Comparison of ENCODE assay signal across 9 cellular contexts in the genomic region with DNA sequence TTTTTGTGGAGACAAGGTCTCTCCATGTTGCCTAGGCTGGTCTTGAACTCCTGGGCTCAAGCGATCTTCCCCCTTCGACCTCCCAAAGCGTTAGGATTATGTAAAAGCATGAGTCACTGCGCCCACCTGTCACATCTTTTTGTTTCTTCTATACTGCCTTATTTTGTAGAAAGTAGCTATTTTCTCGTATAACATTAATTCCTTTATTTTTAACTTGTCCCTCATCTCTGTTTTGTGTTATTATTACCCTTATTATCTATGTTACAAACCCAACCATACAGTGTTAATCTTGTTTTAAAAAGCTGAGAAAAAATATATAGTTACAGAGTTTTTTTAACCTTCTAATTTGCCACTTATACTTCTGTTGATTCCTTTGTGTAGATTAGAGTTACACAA. TPM values are rescaled to one million over a fixed set of nuclear protein-coding genes. Genes with fewer than 3 reads are reported as not detected.
DNase-seq lines count a peak whose midpoint lies in the region; ATAC-seq, FAIRE-seq and TF ChIP-seq lines count a peak whose summit lies in the region.
"Had no signal": no experiment of that assay in that cellular context is flagged by ENCODE, and none has a peak within 500 bp of the region (broad histone marks: within the 10 kb centered on the region; RNA-seq: fewer than 3 reads in every experiment).

No MANE protein-coding gene starts in this region.

- H3K27ac Mint-ChIP-seq in nephron, result peak overlapping the region; percentile 86 to 97 (median 91)

- TF ChIP-seq CTCF in K562 (IDR thresholded peaks at IDR 0.05 in 2 of 3, conservative IDR thresholded peaks at IDR 0.05 in 1 of 3; ENCODE audit: insufficient read depth in 2 of 3, low read depth in 1 of 3, low read length in 3 of 3), result no peak
- no peak for TF ChIP-seq CTCF in nephron (IDR thresholded peaks at IDR 0.05; ENCODE audit: unreplicated experiment in 3 of 3)

- TF ChIP-seq RAD21 in K562 (CRISPR knock-in tag; conservative IDR thresholded peaks at IDR 0.05 in 1 of 2, IDR thresholded peaks at IDR 0.05 in 1 of 2), result no peak

- FAIRE-seq in K562 (lab: Jason Lieb, UNC), result no peak

- peak overlapping the region in 10 of 11 experiments; percentile 85 to 97 (median 93); a peak in 19 of 22 replicates for H3K27ac ChIP-seq in BLaER1 treated with 17β-estradiol and CSF1 and Interleukin-3, amounts not matched to agents 10 nM and 100 nM
- H3K27ac ChIP-seq in HUES48 (ENCODE audit: low read depth, low read length) (peak overlapping the region; percentile 10), K562 (ENCODE audit: extremely low read depth, low read depth, low read length) (peak overlapping the region; percentile 95)

- POLR2A ChIA-PET in K562 (lab: Yijun Ruan, JAX), result interaction anchor here (1.7 to 2.7 kb wide), 3 partner anchors 12 to 53 kb away, joined by 4 to 32 read pairs (median 16); a partner anchor contains a TSS

- no peak for TF ChIP-seq EP300 in K562 (IDR thresholded peaks at IDR 0.05; ENCODE audit: low read length)

- CTCF ChIA-PET in K562 (lab: Yijun Ruan, JAX; ENCODE audit: low intra/inter-chr PET ratio), result no interaction called here

- peaks cover 44% of the 10 kb centered on the region for H3K79me2 ChIP-seq in K562 (ENCODE audit: control insufficient read depth, insufficient read depth, low read length)

- no TSS peak for BruUV-seq in K562 (replicated peaks; lab: Mats Ljungman, UMichigan)

- H2AFZ ChIP-seq in K562 (ENCODE audit: low read depth, low read length), result peak overlapping the region; percentile 96

- H3K4me1 ChIP-seq in BLaER1 treated with 17β-estradiol and CSF1 and Interleukin-3, amounts not matched to agents 10 nM and 100 nM, result peaks cover 35 to 52% (median 39%) of the 10 kb centered on the region in 10 experiments
- H3K4me1 ChIP-seq in HUES48 (ENCODE audit: control insufficient read depth, insufficient read depth, low read length), result peaks cover 9% of the 10 kb centered on the region
- peaks cover 18 to 20% of the 10 kb centered on the region in 2 experiments; a peak in 4 of 5 replicates for H3K4me1 ChIP-seq in K562 (replicated peaks in 1 of 2; ENCODE audit: control insufficient read depth in 2 of 2, insufficient read depth in 2 of 2, low read length in 2 of 2)

- no peaks in the 10 kb centered on the region for H3K9me1 ChIP-seq in K562 (ENCODE audit: control insufficient read depth, insufficient read depth, low read length)

- in situ Hi-C loops in K562 (cut with MboI), result no loop called here

- no peak for ATAC-seq in K562
- ATAC-seq in HG03378 (IDR thresholded peaks at IDR 0.05; ENCODE audit: unreplicated experiment), result no peak
- no peak for ATAC-seq in GM18868 (IDR thresholded peaks at IDR 0.05; ENCODE audit: unreplicated experiment)
- ATAC-seq in GM21619 (IDR thresholded peaks at IDR 0.05; ENCODE audit: unreplicated experiment), result no peak

- peak overlapping the region in 2 of 11 experiments; percentile 48 to 96; a peak in 5 of 22 replicates for H3K9ac ChIP-seq in BLaER1 treated with 17β-estradiol and CSF1 and Interleukin-3, amounts not matched to agents 10 nM and 100 nM
- H3K9ac ChIP-seq in HUES48 (ENCODE audit: low read depth, low read length), result no peak overlapping the region
- H3K9ac ChIP-seq in K562 (ENCODE audit: insufficient read depth in 1 of 2, low read depth in 2 of 2, low read length in 2 of 2), result no peak overlapping the region; a peak in 2 of 4 replicates

- DNase-seq in K562 (ENCODE audit: extremely low read depth in 1 of 4, low spot score in 3 of 4), result no peak
- no peak for DNase-seq in NCI-H2107 treated with DMSO at 0.1 percent for 48 hours (lab: John Stamatoyannopoulos, UW; ENCODE audit: unreplicated experiment)
- DNase-seq: NCI-H2227 treated with DMSO at 0.1 percent for 48 hours had no signal

- H3K36me3 Mint-ChIP-seq in nephron (ENCODE audit: low read depth), result peaks cover 12% of the 10 kb centered on the region

- no peaks in the 10 kb centered on the region for H3K27me3 Mint-ChIP-seq in nephron (ENCODE audit: low read depth)

- peaks cover 39% of the 10 kb centered on the region for H3K4me1 Mint-ChIP-seq in nephron

- intact Hi-C loops in K562 (cut with micrococcal nuclease), result no loop called here

- H4K20me1 ChIP-seq in BLaER1 treated with 17β-estradiol and CSF1 and Interleukin-3, amounts not matched to agents 10 nM and 100 nM, result peaks cover 18 to 37% (median 27%) of the 10 kb centered on the region in 11 experiments; a peak in 21 of 22 replicates
- H4K20me1 ChIP-seq in K562 (replicated peaks; ENCODE audit: control insufficient read depth, insufficient read depth, low read length), result peaks cover 12% of the 10 kb centered on the region

- no peak overlapping the region for H3K4me3 ChIP-seq in BLaER1 treated with 17β-estradiol and CSF1 and Interleukin-3, amounts not matched to agents 10 nM and 100 nM
- H3K4me3 ChIP-seq in HUES48 (ENCODE audit: low read depth, low read length), result no peak overlapping the region
- H3K4me3 ChIP-seq in K562, result no peak overlapping the region

- H3K4me3 Mint-ChIP-seq in nephron, result peak overlapping the region; percentile 83 to 86 (median 84)

- H3K9me3 Mint-ChIP-seq in nephron, result no peaks in the 10 kb centered on the region

- TF ChIP-seq POLR2A in K562 (conservative IDR thresholded peaks at IDR 0.05), result no peak

- peak overlapping the region; percentile 76 to 95 (median 86) for H3K4me2 ChIP-seq in BLaER1 treated with 17β-estradiol and CSF1 and Interleukin-3, amounts not matched to agents 10 nM and 100 nM
- peak overlapping the region; percentile 88 for H3K4me2 ChIP-seq in K562 (ENCODE audit: insufficient read depth, low read length)

- 52% methylated on average over 5 of the region's 5 CpGs for WGBS in K562 (ENCODE audit: insufficient coverage, low coverage, missing lambda C conversion rate)

- H3K9me3 ChIP-seq in BLaER1 treated with 17β-estradiol and CSF1 and Interleukin-3, amounts not matched to agents 10 nM and 100 nM (replicated peaks in 1 of 11), result no peaks in the 10 kb centered on the region
- H3K9me3 ChIP-seq in HUES48 (ENCODE audit: control insufficient read depth, insufficient read depth, low read length) (no peaks in the 10 kb centered on the region), K562 (replicated peaks; ENCODE audit: control insufficient read depth, insufficient read depth, low read depth, low read length) (no peaks in the 10 kb centered on the region)

- H3K36me3 ChIP-seq in BLaER1 treated with 17β-estradiol and CSF1 and Interleukin-3, amounts not matched to agents 10 nM and 100 nM, result peaks cover 3 to 20% (median 13%) of the 10 kb centered on the region in 11 experiments
- H3K36me3 ChIP-seq in HUES48 (ENCODE audit: control insufficient read depth, insufficient read depth, low read length) (no peaks in the 10 kb centered on the region), K562 (ENCODE audit: control insufficient read depth, insufficient read depth, low read length) (peaks cover 15% of the 10 kb centered on the region; the same call in 2 of the 3 replicates)

- no peaks in the 10 kb centered on the region for H3K27me3 ChIP-seq in BLaER1 treated with 17β-estradiol and CSF1 and Interleukin-3, amounts not matched to agents 10 nM and 100 nM
- no peaks in the 10 kb centered on the region for H3K27me3 ChIP-seq in HUES48 (ENCODE audit: control insufficient read depth, insufficient read depth, low read length)
- no peaks in the 10 kb centered on the region for H3K27me3 ChIP-seq in K562 (ENCODE audit: control insufficient read depth in 2 of 2, insufficient read depth in 2 of 2, low read length in 2 of 2)

TF ChIP-seq in K562, 482 proteins besides CTCF, POLR2A, EP300 and RAD21 (continues in another document):
- TF ChIP-seq CREM (IDR thresholded peaks at IDR 0.05; ENCODE audit: low read depth), result no peak
- TF ChIP-seq JUND (IDR thresholded peaks at IDR 0.05; ENCODE audit: borderline replicate concordance, low read depth, low read length), result peak; percentile 29; the same call in 1 of the 2 replicates
- no peak for TF ChIP-seq JUND (tag; IDR thresholded peaks at IDR 0.05; ENCODE audit: borderline replicate concordance, low read depth, low read length)

RNA-seq across cellular contexts. Expression of a gene that starts 1.4 kb away (rescaled TPM):
- 65.0 and 78.1 TPM in 2 replicates for total RNA-seq in K562 (2011; cell fraction: chromatin; rRNA removed; ENCODE audit: low replicate concordance)
- 60.9 and 64.0 TPM in 2 replicates for total RNA-seq in K562 (2011; cell fraction: nucleolus; rRNA removed)
- 65.3 and 87.2 TPM in 2 replicates for total RNA-seq in K562 (2011; cell fraction: nucleoplasm; rRNA removed)
- total RNA-seq in K562 (2014; rRNA removed) (26.2 and 32.9 TPM in 2 replicates), K562 (2014; rRNA removed; fragmentation: Illumina TruSeq; extraction: Trizol) (17.8 TPM in 2 replicates), K562 (2015; rRNA removed; fragmentation: Illumina TruSeq; extraction: Trizol) (28.2 and 28.6 TPM in 2 replicates), K562 (2021) (25.4 and 26.2 TPM in 2 replicates)
- polyA plus RNA-seq in K562 (2011; rRNA removed) (32.6 and 35.8 TPM in 2 replicates), K562 (2014; fragmentation: Illumina TruSeq; extraction: Trizol) (27.7 and 29.2 TPM in 2 replicates), K562 (2014; fragmentation: Nextera tagmentation; extraction: Ambion mirVana) (1 to 10 TPM in 1 of 2 experiments, under 1 TPM in 1; 0.66 to 2.3 TPM), K562 (2014; rRNA removed) (22.2 and 32.3 TPM in 2 replicates)
- 40.2 and 47.6 TPM in 2 replicates for polyA plus RNA-seq in K562 (2011; cell fraction: cytosol; rRNA removed)
- polyA plus RNA-seq in K562 (2011; cell fraction: nucleus; rRNA removed), result 36.3 and 37.9 TPM in 2 replicates
- polyA plus RNA-seq in K562 (2012), result 18.8 and 43.5 TPM in 2 replicates
- 30.8 and 36.2 TPM in 2 replicates for polyA minus RNA-seq in K562 (2011; rRNA and poly(A)+ RNA removed)
- 13.2 and 22.6 TPM in 2 replicates for polyA minus RNA-seq in K562 (2011; cell fraction: cytosol; rRNA and poly(A)+ RNA removed)
- polyA minus RNA-seq in K562 (2011; cell fraction: nucleus; rRNA and poly(A)+ RNA removed), result 14.3 and 22.9 TPM in 2 replicates

RNA-seq across cellular contexts. Expression of a gene that starts 53.0 kb away (rescaled TPM):
- 92.3 and 244 TPM in 2 replicates for total RNA-seq in K562 (2011; cell fraction: chromatin; rRNA removed; ENCODE audit: low replicate concordance)
- total RNA-seq in K562 (2011; cell fraction: nucleolus; rRNA removed), result 39.2 and 47.5 TPM in 2 replicates
- 76.0 and 89.8 TPM in 2 replicates for total RNA-seq in K562 (2011; cell fraction: nucleoplasm; rRNA removed)
- 19.8 and 21.7 TPM in 2 replicates for total RNA-seq in K562 (2014; rRNA removed)
- 23.7 and 27.1 TPM in 2 replicates for total RNA-seq in K562 (2014; rRNA removed; fragmentation: Illumina TruSeq; extraction: Trizol)
- total RNA-seq in K562 (2015; rRNA removed; fragmentation: Illumina TruSeq; extraction: Trizol), result 26.4 and 28.2 TPM in 2 replicates
- total RNA-seq in K562 (2021), result 37.1 and 39.4 TPM in 2 replicates
- 30.7 and 31.3 TPM in 2 replicates for polyA plus RNA-seq in K562 (2011; rRNA removed)
- polyA plus RNA-seq in K562 (2011; cell fraction: cytosol; rRNA removed), result 12.1 and 24.5 TPM in 2 replicates
- 63.0 and 102 TPM in 2 replicates for polyA plus RNA-seq in K562 (2011; cell fraction: nucleus; rRNA removed)
- polyA plus RNA-seq in K562 (2012), result 26.6 and 30.4 TPM in 2 replicates
- 40.0 and 49.1 TPM in 2 replicates for polyA plus RNA-seq in K562 (2014; fragmentation: Illumina TruSeq; extraction: Trizol)
- 10 to 100 TPM; 22.5 to 23.1 TPM for polyA plus RNA-seq in K562 (2014; fragmentation: Nextera tagmentation; extraction: Ambion mirVana)
- polyA plus RNA-seq in K562 (2014; rRNA removed), result 26.0 and 35.8 TPM in 2 replicates
- polyA minus RNA-seq in K562 (2011; rRNA and poly(A)+ RNA removed), result 29.4 and 36.0 TPM in 2 replicates
- polyA minus RNA-seq in K562 (2011; cell fraction: cytosol; rRNA and poly(A)+ RNA removed), result 13.3 and 17.7 TPM in 2 replicates
- polyA minus RNA-seq in K562 (2011; cell fraction: nucleus; rRNA and poly(A)+ RNA removed), result 19.3 and 44.3 TPM in 2 replicates

Comparison
In these comparisons a context has a peak if more than half of its experiments do, and no peak if none do; other contexts are left out.
1. H3K27ac ChIP-seq: peak in every context shown above with its lines; median percentile 95 in K562; 93 in BLaER1 treated with 17β-estradiol and CSF1 and Interleukin-3, amounts not matched to agents 10 nM and 100 nM; 10 in HUES48.